11 cellular contexts compared by ENCODE assay signal in the genomic region with DNA sequence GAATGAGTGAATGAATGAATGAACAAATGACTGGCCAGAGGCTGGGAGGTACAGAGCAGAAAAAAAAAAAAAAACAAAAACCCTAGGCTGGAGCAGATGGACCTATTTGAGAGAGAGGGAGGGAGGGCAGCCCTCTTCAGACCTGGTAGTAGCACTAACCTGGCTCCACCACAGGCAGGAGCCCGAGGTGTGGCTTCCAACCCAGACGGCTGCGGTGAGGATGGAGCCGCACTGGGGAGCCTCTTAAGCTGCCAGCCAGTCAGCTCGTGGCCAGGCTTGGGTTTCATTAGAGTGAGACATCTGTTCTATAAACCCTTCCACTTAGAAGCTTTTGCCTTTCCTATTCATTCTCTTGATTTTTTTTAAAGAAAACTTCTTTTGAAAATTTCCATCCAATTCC. TPM values are rescaled to one million over a fixed set of nuclear protein-coding genes. Genes with fewer than 3 reads are reported as not detected.
DNase-seq lines count a peak whose midpoint lies in the region; ATAC-seq lines count a peak whose summit lies in the region.
"Had no signal": no experiment of that assay in that cellular context is flagged by ENCODE, and none has a peak within 500 bp of the region (broad histone marks: within the 10 kb centered on the region; RNA-seq: fewer than 3 reads in every experiment).

No MANE protein-coding gene starts in this region.

- peak; percentile 17 for DNase-seq in EL
- peak; percentile 87 to 99 for DNase-seq in NCI-H187 (lab: John Stamatoyannopoulos, UW)
- DNase-seq in amniotic epithelial cell (ENCODE audit: low read depth) = peak; percentile 38
- DNase-seq in midbrain (lab: John Stamatoyannopoulos, UW) = peak; percentile 20
- DNase-seq in dermis blood vessel endothelial cell = no peak
- no peak for DNase-seq in activated T-cell treated with anti-CD3 and anti-CD28 coated beads, Interleukin-2, amount 50 U/mL, for 1 hour
- DNase-seq: activated CD4-positive, CD25-positive, alpha-beta regulatory T cell; GOT3; Kasumi-1 had no signal

- no peak for ATAC-seq in HG02973 (IDR thresholded peaks at IDR 0.05; ENCODE audit: unreplicated experiment)
- no peak for ATAC-seq in HG03378 (IDR thresholded peaks at IDR 0.05; ENCODE audit: unreplicated experiment)

RNA-seq across cellular contexts. Expression of gene LGR6, which starts 16.8 kb away (rescaled TPM):
- total RNA-seq in dermis blood vessel endothelial cell = not detected in 2 replicates

RNA-seq across cellular contexts. Expression of gene PTPN7, which starts 50.0 kb away (rescaled TPM):
- total RNA-seq in dermis blood vessel endothelial cell = 0.09 and 0.68 TPM in 2 replicates

Comparison
In these comparisons a context has a peak if more than half of its experiments do, and no peak if none do; other contexts are left out.
1. DNase-seq: peak in EL (single experiment), NCI-H187 (2 of 2), amniotic epithelial cell (single experiment) and midbrain (single experiment); none in dermis blood vessel endothelial cell (single experiment) and activated T-cell treated with anti-CD3 and anti-CD28 coated beads, Interleukin-2, amount 50 U/mL, for 1 hour (single experiment).